10 cellular contexts compared by ENCODE assay signal in genomic region chr20:51411867-51412266, GRCh38.
DNase-seq lines count a peak whose midpoint lies in the region; ATAC-seq and TF ChIP-seq lines count a peak whose summit lies in the region.
"Had no signal": no experiment of that assay in that cellular context is flagged by ENCODE, and none has a peak within 500 bp of the region (broad histone marks: within the 10 kb centered on the region; RNA-seq: fewer than 3 reads in every experiment).

No MANE protein-coding gene starts in this region.

- H3K27ac ChIP-seq in RWPE2 (ENCODE audit: poor library complexity, severe bottlenecking) (no peak overlapping the region), esophagus muscularis mucosa (replicated peaks in 1 of 4) (peak overlapping the region; percentile 33 to 69 (median 58)), skin epidermis (peak overlapping the region in 17 of 21 experiments; percentile 1 to 89 (median 53)), colonic mucosa (no peak overlapping the region)
- H3K27ac ChIP-seq: 22Rv1, SK-N-MC had no signal

- H3K27me3 ChIP-seq in RWPE2 (ENCODE audit: insufficient read depth, poor library complexity, severe bottlenecking) = no peaks in the 10 kb centered on the region
- no peaks in the 10 kb centered on the region for H3K27me3 ChIP-seq in esophagus muscularis mucosa
- no peaks in the 10 kb centered on the region for H3K27me3 ChIP-seq in colonic mucosa

- peak; percentile 37 for DNase-seq in DMS 273 (lab: John Stamatoyannopoulos, UW; ENCODE audit: unreplicated experiment)
- no peak for DNase-seq in DMS 273 treated with DMSO at 0.1 percent for 48 hours (lab: John Stamatoyannopoulos, UW)
- DNase-seq in RWPE2 (ENCODE audit: low spot score) = no peak
- no peak for DNase-seq in esophagus muscularis mucosa (ENCODE audit: extremely low spot score)
- DNase-seq in colonic mucosa = no peak

- no peak for TF ChIP-seq POLR2A in esophagus muscularis mucosa (IDR thresholded peaks at IDR 0.05; ENCODE audit: low read depth)

- H3K4me1 ChIP-seq in RWPE2 (ENCODE audit: insufficient read depth, poor library complexity, severe bottlenecking) = no peaks in the 10 kb centered on the region
- peaks cover 12 to 25% (median 24%) of the 10 kb centered on the region in 4 donors for H3K4me1 ChIP-seq in esophagus muscularis mucosa
- H3K4me1 ChIP-seq in colonic mucosa = no peaks in the 10 kb centered on the region

- 100% methylated on average over 1 of the region's 1 CpG for WGBS in esophagus muscularis mucosa

- intact Hi-C loops in esophagus muscularis mucosa (cut with DNase I) = no loop called here
- intact Hi-C loops in colonic mucosa (cut with DNase I) = no loop called here

- no peak overlapping the region for H3K9ac ChIP-seq in colonic mucosa (ENCODE audit: low read depth in 2 of 2, low read length in 2 of 2)

- TF ChIP-seq EP300 in esophagus muscularis mucosa (IDR thresholded peaks at IDR 0.05) = no peak

- H3K4me3 ChIP-seq in RWPE2 (ENCODE audit: severe bottlenecking) (no peak overlapping the region), esophagus muscularis mucosa (no peak overlapping the region), skin epidermis (no peak overlapping the region), colonic mucosa (no peak overlapping the region)
- H3K4me3 ChIP-seq: SK-N-MC had no signal

- H3K9me3 ChIP-seq in RWPE2 (ENCODE audit: severe bottlenecking) (no peaks in the 10 kb centered on the region), esophagus muscularis mucosa (no peaks in the 10 kb centered on the region), colonic mucosa (no peaks in the 10 kb centered on the region)

- ATAC-seq in RWPE2 (ENCODE audit: low read depth) = peak; percentile 8; the same call in 1 of the 3 replicates
- no peak for ATAC-seq in HG03521 (IDR thresholded peaks at IDR 0.05; ENCODE audit: unreplicated experiment)
- ATAC-seq in GM18907 (IDR thresholded peaks at IDR 0.05; ENCODE audit: unreplicated experiment) = no peak

- H3K36me3 ChIP-seq in RWPE2 (ENCODE audit: low read depth) (no peaks in the 10 kb centered on the region), esophagus muscularis mucosa (peaks cover 0 to 6% (median 0%) of the 10 kb centered on the region in 4 donors), colonic mucosa (no peaks in the 10 kb centered on the region)

- TF ChIP-seq CTCF in RWPE2 (IDR thresholded peaks at IDR 0.05; ENCODE audit: poor library complexity, severe bottlenecking) (peak; percentile 30), esophagus muscularis mucosa (IDR thresholded peaks at IDR 0.05) (no peak), colonic mucosa (IDR thresholded peaks at IDR 0.05) (no peak)

Comparison
In these comparisons a context has a peak if more than half of its experiments do, and no peak if none do; other contexts are left out.
1. H3K27ac ChIP-seq: peak in esophagus muscularis mucosa (4 of 4) and skin epidermis (17 of 21); none in RWPE2 (single experiment) and colonic mucosa (single experiment).